ENCODE assay signal across 33 cellular contexts in genomic region chr5:15132816-15133405, GRCh38.
"Had no signal": no experiment of that assay in that cellular context is flagged by ENCODE, and none has a peak within 500 bp of the region (broad histone marks: within the 10 kb centered on the region; RNA-seq: fewer than 3 reads in every experiment).

No MANE protein-coding gene starts in this region.

- H3K4me1 Mint-ChIP-seq: activated naive CD4-positive, alpha-beta T cell treated with anti-CD3 and anti-CD28 coated beads, Interleukin-2, amount 50 U/mL, for 24 hours had no signal

- ATAC-seq: activated CD8-positive, alpha-beta T cell treated with anti-CD3 and anti-CD28 coated beads, Interleukin-2, amount 10 ng/mL, durations not matched to agents 7 days and 5 days; K562; Panc1; SK-N-SH treated with all-trans-retinoic acid at 6 μM for 48 hours had no signal

- H3K27ac ChIP-seq: breast epithelium, SJSA1 had no signal

- H3K9me3 ChIP-seq: breast epithelium, SJSA1 had no signal

- H3K27me3 ChIP-seq: breast epithelium, SJSA1 had no signal

- DNase-seq: activated CD4-positive, alpha-beta T cell treated with anti-CD3 and anti-CD28 coated beads for 48 hours; activated CD4-positive, alpha-beta T cell treated with anti-CD3 and anti-CD28 coated beads, Interleukin-2, amount 50 U/mL, for 4 hours; activated CD4-positive, CD25-positive, alpha-beta regulatory T cell treated with anti-CD3 and anti-CD28 coated beads, Interleukin-2, amount 50 U/mL, for 72 hours; activated CD8-positive, alpha-beta memory T cell treated with anti-CD3 and anti-CD28 coated beads, Interleukin-2, amount 50 U/mL, for 48 hours; activated CD8-positive, alpha-beta T cell treated with anti-CD3 and anti-CD28 coated beads, Interleukin-2, amount 10 ng/mL, durations not matched to agents 7 days and 5 days; activated effector memory CD4-positive, alpha-beta T cell treated with Interleukin-2 at 50 U/mL for 16 hours; activated naive CD4-positive, alpha-beta T cell; activated T-cell treated with anti-CD3 and anti-CD28 coated beads, Interleukin-2, amount 50 U/mL, for 1 hour; aorta; caudate nucleus; Karpas-422; MM.1S; NCI-H1105; NCI-H1436; NCI-H1694 treated with DMSO at 0.1 percent for 48 hours; NCI-H2029 treated with DMSO at 0.1 percent for 48 hours; NCI-H226; NCI-H526; NCI-H774; NK-92 treated with Interleukin-12 subunit alpha and Interleukin-12 subunit beta, amount 100 ng/mL, for 24 hours; OCI-M1; RPMI8226; SHP77; SW 1271 had no signal

- H3K4me3 ChIP-seq: breast epithelium, K562, SJSA1 had no signal

- H3K36me3 ChIP-seq: breast epithelium, SJSA1 had no signal

- H3K27ac Mint-ChIP-seq: activated CD8-positive, alpha-beta T cell treated with anti-CD3 and anti-CD28 coated beads, Interleukin-2, amount 10 ng/mL, durations not matched to agents 7 days and 5 days; activated naive CD4-positive, alpha-beta T cell treated with anti-CD3 and anti-CD28 coated beads, Interleukin-2, amount 50 U/mL, for 24 hours; activated T-helper 1 cell treated with anti-CD3 and anti-CD28 coated beads, Interleukin-12 subunit alpha, Interleukin-12 subunit beta, Interleukin-2, Interleukin-4 antibody, amounts not matched to agents 30 ng/mL and 10 ng/mL and 1 ng/mL, durations not matched to agents 14 hours and 24 hours and 36 hours; T-helper 2 cell treated with Interferon-gamma antibody and Interleukin-4, amounts not matched to agents 5 μg/mL and 100 μg/mL, for 36 hours; WTC11 had no signal

- H3K36me3 Mint-ChIP-seq: WTC11 had no signal

- H3K4me1 ChIP-seq: breast epithelium, SJSA1 had no signal

- H3K4me3 Mint-ChIP-seq: activated CD8-positive, alpha-beta T cell treated with anti-CD3 and anti-CD28 coated beads, Interleukin-2, amount 10 ng/mL, durations not matched to agents 7 days and 5 days; activated naive CD4-positive, alpha-beta T cell treated with anti-CD3 and anti-CD28 coated beads, Interleukin-2, amount 50 U/mL, for 24 hours; activated T-helper 1 cell treated with anti-CD3 and anti-CD28 coated beads, Interleukin-12 subunit alpha, Interleukin-12 subunit beta, Interleukin-2, Interleukin-4 antibody, amounts not matched to agents 30 ng/mL and 10 ng/mL and 1 ng/mL, durations not matched to agents 14 hours and 24 hours and 36 hours; T-helper 2 cell treated with Interferon-gamma antibody and Interleukin-4, amounts not matched to agents 5 μg/mL and 100 μg/mL, for 36 hours; WTC11 had no signal
